17 cellular contexts compared by ENCODE assay signal in genomic region chr2:151150325-151150724, GRCh38.
"Had no signal": no experiment of that assay in that cellular context is flagged by ENCODE, and none has a peak within 500 bp of the region (broad histone marks: within the 10 kb centered on the region; RNA-seq: fewer than 3 reads in every experiment).

No MANE protein-coding gene starts in this region.

- H3K4me3 Mint-ChIP-seq: activated naive CD8-positive, alpha-beta T cell treated with anti-CD3 and anti-CD28 coated beads for 36 hours; activated T-helper 1 cell treated with anti-CD3 and anti-CD28 coated beads, Interleukin-12 subunit alpha, Interleukin-12 subunit beta, Interleukin-2, Interleukin-4 antibody, amounts not matched to agents 30 ng/mL and 10 ng/mL and 1 ng/mL, durations not matched to agents 14 hours and 24 hours and 36 hours; immature natural killer cell; nephron had no signal

- H3K9me3 ChIP-seq: heart left ventricle had no signal

- H3K36me3 ChIP-seq: heart left ventricle had no signal

- H3K4me1 Mint-ChIP-seq: activated naive CD8-positive, alpha-beta T cell treated with anti-CD3 and anti-CD28 coated beads for 36 hours; immature natural killer cell had no signal

- H3K27ac Mint-ChIP-seq: activated naive CD8-positive, alpha-beta T cell treated with anti-CD3 and anti-CD28 coated beads for 36 hours; activated T-helper 1 cell treated with anti-CD3 and anti-CD28 coated beads, Interleukin-12 subunit alpha, Interleukin-12 subunit beta, Interleukin-2, Interleukin-4 antibody, amounts not matched to agents 30 ng/mL and 10 ng/mL and 1 ng/mL, durations not matched to agents 14 hours and 24 hours and 36 hours; immature natural killer cell; progenitor cell of endocrine pancreas had no signal

- H3K4me3 ChIP-seq: heart left ventricle, skin epidermis had no signal

- DNase-seq: activated CD4-positive, alpha-beta T cell treated with anti-CD3 and anti-CD28 coated beads, Interleukin-2, amount 50 U/mL, for 1 hour; activated naive CD8-positive, alpha-beta T cell treated with anti-CD3 and anti-CD28 coated beads for 36 hours; dermis blood vessel endothelial cell; heart left ventricle; immature natural killer cell; mesendoderm; occipital lobe; right cardiac atrium; stimulated activated CD4-positive, alpha-beta T cell treated with anti-CD3 and anti-CD28 coated beads, Interleukin-4, amount 100 ng/mL, for 24 hours; stimulated activated CD8-positive, alpha-beta memory T cell treated with anti-CD3 and anti-CD28 coated beads, Interleukin-4, amount 100 ng/mL, for 48 hours; stimulated activated naive CD8-positive, alpha-beta T cell treated with anti-CD3 and anti-CD28 coated beads, Interleukin-15, Interleukin-2, amounts not matched to agents 100 U/mL and 50 U/mL, for 24 hours; trophoblast cell had no signal

- H3K27ac ChIP-seq: epithelial cell of prostate, heart left ventricle, skin epidermis had no signal

- H3K36me3 Mint-ChIP-seq: activated naive CD8-positive, alpha-beta T cell treated with anti-CD3 and anti-CD28 coated beads for 36 hours; immature natural killer cell had no signal

- H3K9me3 Mint-ChIP-seq: activated naive CD8-positive, alpha-beta T cell treated with anti-CD3 and anti-CD28 coated beads for 36 hours; activated T-helper 1 cell treated with anti-CD3 and anti-CD28 coated beads, Interleukin-12 subunit alpha, Interleukin-12 subunit beta, Interleukin-2, Interleukin-4 antibody, amounts not matched to agents 30 ng/mL and 10 ng/mL and 1 ng/mL, durations not matched to agents 14 hours and 24 hours and 36 hours; immature natural killer cell; nephron had no signal
